Comparison of ENCODE assay signal across 26 cellular contexts in genomic region chr3:161395115-161395514, GRCh38. TPM values are rescaled to one million over a fixed set of nuclear protein-coding genes. Genes with fewer than 3 reads are reported as not detected.
DNase-seq lines count a peak whose midpoint lies in the region; ATAC-seq, FAIRE-seq and TF ChIP-seq lines count a peak whose summit lies in the region.
"Had no signal": no experiment of that assay in that cellular context is flagged by ENCODE, and none has a peak within 500 bp of the region (broad histone marks: within the 10 kb centered on the region; RNA-seq: fewer than 3 reads in every experiment).

No MANE protein-coding gene starts in this region.

- peaks cover 0 to 5% (median 0%) of the 10 kb centered on the region in 7 donors for H3K9me3 Mint-ChIP-seq in CD4-positive, CD25-positive, alpha-beta regulatory T cell
- H3K9me3 Mint-ChIP-seq in immature natural killer cell: no peaks in the 10 kb centered on the region

- peak overlapping the region in 3 of 4 donors; percentile 35 to 71 (median 63) for H3K4me3 Mint-ChIP-seq in CD4-positive, CD25-positive, alpha-beta regulatory T cell
- peak overlapping the region; percentile 29 to 53 (median 41) for H3K4me3 Mint-ChIP-seq in immature natural killer cell
- H3K4me3 Mint-ChIP-seq: T-helper 1 cell treated with Interleukin-12 subunit alpha and Interleukin-12 subunit beta and Interleukin-4 antibody, amounts not matched to agents 30 μg/mL and 1 μg/mL, for 36 hours; WTC11 had no signal

- no peak for TF ChIP-seq CTCF in VCaP (conservative IDR thresholded peaks at IDR 0.05)

- H3K27ac Mint-ChIP-seq in CD4-positive, CD25-positive, alpha-beta regulatory T cell: peak overlapping the region in 2 of 3 donors; percentile 13 to 34
- H3K27ac Mint-ChIP-seq in immature natural killer cell: peak overlapping the region in 2 of 6 donors; percentile 56 to 60
- H3K27ac Mint-ChIP-seq: T-helper 1 cell treated with Interleukin-12 subunit alpha and Interleukin-12 subunit beta and Interleukin-4 antibody, amounts not matched to agents 30 μg/mL and 1 μg/mL, for 36 hours; WTC11 had no signal

- no peak for FAIRE-seq in HTR-8/SVneo (lab: Jason Lieb, UNC)
- FAIRE-seq: A204.1, GM12892 had no signal

- H3K36me3 ChIP-seq in CD4-positive, CD25-positive, alpha-beta regulatory T cell (ENCODE audit: control insufficient read depth, insufficient read depth, low read length): no peaks in the 10 kb centered on the region
- H3K36me3 ChIP-seq: upper lobe of right lung had no signal

- ATAC-seq in CD4-positive, CD25-positive, alpha-beta regulatory T cell (ENCODE audit: low read depth in 2 of 2): peak; percentile 85 to 89
- no peak for ATAC-seq in GM18873 (IDR thresholded peaks at IDR 0.05; ENCODE audit: low FRiP score, unreplicated experiment)
- no peak for ATAC-seq in GM19324 (IDR thresholded peaks at IDR 0.05; ENCODE audit: low FRiP score, unreplicated experiment)
- ATAC-seq: foreskin keratinocyte, PC-3, WTC11 had no signal

- DNase-seq in activated CD4-positive, alpha-beta T cell treated with anti-CD3 and anti-CD28 coated beads for 48 hours: peak; percentile 20
- DNase-seq in activated CD4-positive, alpha-beta T cell treated with anti-CD3 and anti-CD28 coated beads, Interleukin-2, amount 50 U/mL, for 1 hour: no peak
- peak in 2 of 3 donors; percentile 36 to 79 for DNase-seq in CD4-positive, CD25-positive, alpha-beta regulatory T cell
- DNase-seq in immature natural killer cell (peak; percentile 46 to 64 (median 53)), HTR-8/SVneo (ENCODE audit: insufficient read length, low spot score) (no peak)
- DNase-seq: C1 segment of cervical spinal cord, DMS153, foreskin keratinocyte, H7, hypothalamus, NCI-H1694, NCI-H774, PC-3, upper lobe of right lung had no signal

- H3K36me3 Mint-ChIP-seq in CD4-positive, CD25-positive, alpha-beta regulatory T cell: no peaks in the 10 kb centered on the region
- peaks cover 0 to 6% (median 6%) of the 10 kb centered on the region in 3 donors for H3K36me3 Mint-ChIP-seq in immature natural killer cell

- H3K4me1 Mint-ChIP-seq in CD4-positive, CD25-positive, alpha-beta regulatory T cell: peaks cover 0 to 62% (median 18%) of the 10 kb centered on the region in 4 donors
- peaks cover 30 to 48% of the 10 kb centered on the region in 2 donors for H3K4me1 Mint-ChIP-seq in immature natural killer cell
- H3K4me1 Mint-ChIP-seq: WTC11 had no signal

- peaks cover 3% of the 10 kb centered on the region for H3K27me3 ChIP-seq in CD4-positive, CD25-positive, alpha-beta regulatory T cell (ENCODE audit: control insufficient read depth, insufficient read depth, low read length)

- H3K9me3 ChIP-seq in CD4-positive, CD25-positive, alpha-beta regulatory T cell (ENCODE audit: control insufficient read depth in 2 of 2, low read length in 2 of 2): no peaks in the 10 kb centered on the region
- H3K9me3 ChIP-seq: upper lobe of right lung had no signal

- no peak overlapping the region for H3K27ac ChIP-seq in CD4-positive, CD25-positive, alpha-beta regulatory T cell (ENCODE audit: insufficient read depth, low read length, poor library complexity, severe bottlenecking)
- H3K27ac ChIP-seq in VCaP: peak overlapping the region; percentile 81
- H3K27ac ChIP-seq: epithelial cell of prostate, foreskin keratinocyte, parathyroid adenoma, upper lobe of right lung had no signal

- no peaks in the 10 kb centered on the region for H3K27me3 Mint-ChIP-seq in CD4-positive, CD25-positive, alpha-beta regulatory T cell
- H3K27me3 Mint-ChIP-seq in immature natural killer cell (ENCODE audit: low read depth in 3 of 3): peaks cover 19 to 30% (median 30%) of the 10 kb centered on the region in 3 donors

- peaks cover 13% of the 10 kb centered on the region for H3K4me1 ChIP-seq in CD4-positive, CD25-positive, alpha-beta regulatory T cell (ENCODE audit: control insufficient read depth, insufficient read depth, low read length, poor library complexity, severe bottlenecking)
- H3K4me1 ChIP-seq: foreskin keratinocyte, parathyroid adenoma, upper lobe of right lung had no signal

- H3K4me3 ChIP-seq in CD4-positive, CD25-positive, alpha-beta regulatory T cell (ENCODE audit: low read depth, low read length): peak overlapping the region; percentile 52
- H3K4me3 ChIP-seq: upper lobe of right lung had no signal

RNA-seq across cellular contexts. Expression of gene SPTSSB, which starts 23.8 kb away (rescaled TPM):
- total RNA-seq in CD4-positive, CD25-positive, alpha-beta regulatory T cell: not detected
- polyA plus RNA-seq in CD4-positive, CD25-positive, alpha-beta regulatory T cell: 1 to 10 TPM in 1 of 4 donors, under 1 TPM in 2, not detected in 1; 0.10 to 1.0 (median 0.29) TPM
- 100 to 1,000 TPM in 1 of 3 donors, 10 to 100 TPM in 2; 57.5 to 153 (median 70.0) TPM for polyA plus RNA-seq in immature natural killer cell
- total RNA-seq: dermis microvascular lymphatic vessel endothelial cell, foreskin keratinocyte, kidney epithelial cell, lung microvascular endothelial cell, upper lobe of right lung had no signal

Comparison
In these comparisons a context has a peak if more than half of its experiments do, and no peak if none do; other contexts are left out.
1. DNase-seq: peak in activated CD4-positive, alpha-beta T cell treated with anti-CD3 and anti-CD28 coated beads for 48 hours (single experiment), CD4-positive, CD25-positive, alpha-beta regulatory T cell (2 of 3) and immature natural killer cell (3 of 3); none in activated CD4-positive, alpha-beta T cell treated with anti-CD3 and anti-CD28 coated beads, Interleukin-2, amount 50 U/mL, for 1 hour (single experiment) and HTR-8/SVneo (single experiment).
2. ATAC-seq: peak in CD4-positive, CD25-positive, alpha-beta regulatory T cell (2 of 2); none in GM18873 (single experiment) and GM19324 (single experiment).
3. RNA of gene SPTSSB, which starts 23.8 kb away (polyA plus RNA-seq): 57.5 to 153 TPM in immature natural killer cell; 0.10 to 1.0 TPM in CD4-positive, CD25-positive, alpha-beta regulatory T cell; every median in the first group is over 10 times any median in the second.